In the genomic region with DNA sequence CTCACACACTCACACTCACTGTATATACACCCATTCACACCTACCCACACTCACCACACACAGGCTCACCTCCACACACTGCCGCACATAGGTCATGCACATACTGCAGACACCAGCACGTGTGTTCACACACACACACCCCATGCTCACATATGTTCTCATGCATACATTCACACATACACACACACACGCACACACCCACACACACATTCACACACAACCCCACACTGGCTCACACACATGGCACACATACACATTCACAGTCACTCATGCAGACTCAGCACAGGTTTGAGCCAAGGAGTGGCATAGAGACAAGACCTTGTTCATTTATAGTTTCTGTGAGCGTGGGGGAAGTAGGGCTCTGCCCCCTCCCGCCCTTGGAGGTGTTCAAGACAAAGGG, we compare ENCODE assay signal across 20 cellular contexts. TPM values are rescaled to one million over a fixed set of nuclear protein-coding genes. Genes with fewer than 3 reads are reported as not detected.
DNase-seq lines count a peak whose midpoint lies in the region; ATAC-seq and TF ChIP-seq lines count a peak whose summit lies in the region.
"Had no signal": no experiment of that assay in that cellular context is flagged by ENCODE, and none has a peak within 500 bp of the region (broad histone marks: within the 10 kb centered on the region; RNA-seq: fewer than 3 reads in every experiment).

No MANE protein-coding gene starts in this region.

- no peak for TF ChIP-seq RAD21 in IMR-90 (IDR thresholded peaks at IDR 0.05; ENCODE audit: low read length)

- no peak overlapping the region for H4K5ac ChIP-seq in IMR-90 (ENCODE audit: low read depth, low read length)

- no peak overlapping the region for H4K8ac ChIP-seq in IMR-90 (ENCODE audit: low read depth in 2 of 2, low read length in 2 of 2)

- peaks cover 5% of the 10 kb centered on the region; the same call in 1 of the 2 replicates for H3K9me1 ChIP-seq in IMR-90 (ENCODE audit: insufficient read depth, low read length)

- no peak overlapping the region for H3K23ac ChIP-seq in IMR-90 (ENCODE audit: low read depth, low read length)

- ATAC-seq in DND-41 (ENCODE audit: insufficient read depth, low read depth) (peak; percentile 27; the same call in 1 of the 3 replicates), IMR-90 (ENCODE audit: low read depth) (no peak), mucosa of descending colon (peak; percentile 15), GM19467 (IDR thresholded peaks at IDR 0.05; ENCODE audit: unreplicated experiment) (no peak), foreskin keratinocyte (no peak)
- peak; percentile 32 for ATAC-seq in stimulated activated naive CD8-positive, alpha-beta T cell treated with anti-CD3 and anti-CD28 coated beads, Interleukin-15, amount 100 ng/mL, for 72 hours

- WGBS in IMR-90 (ENCODE audit: extremely low coverage in 2 of 2, insufficient read length in 1 of 2), 2 experiments, result 90% methylated on average over 2 of the region's 5 CpGs; no CpG with 5 or more reads in 1 of the 2 experiments

- no peak overlapping the region for H3K9ac ChIP-seq in DND-41 (ENCODE audit: low read depth, low read length)
- H3K9ac ChIP-seq in IMR-90 (ENCODE audit: low read depth, low read length), result no peak overlapping the region
- H3K9ac ChIP-seq: GM23248 had no signal

- in situ Hi-C loops in IMR-90 (cut with MboI; ENCODE audit: low sequenced_read_pairs), result no loop called here

- TF ChIP-seq CTCF in DND-41 (IDR thresholded peaks at IDR 0.05; ENCODE audit: borderline replicate concordance, extremely low read depth, low read length, poor library complexity, severe bottlenecking) (no peak), IMR-90 (conservative IDR thresholded peaks at IDR 0.05; ENCODE audit: low read depth, low read length) (no peak), mucosa of descending colon (IDR thresholded peaks at IDR 0.05) (no peak), foreskin keratinocyte (conservative IDR thresholded peaks at IDR 0.05) (no peak)

- TF ChIP-seq POLR2A in IMR-90 (IDR thresholded peaks at IDR 0.05; ENCODE audit: low read depth, low read length), result no peak

- CTCF ChIA-PET in IMR-90 (lab: Yijun Ruan, JAX), result no interaction called here

- H3K4ac ChIP-seq in IMR-90 (ENCODE audit: low read depth, low read length), result no peak overlapping the region

- H3K4me3 ChIP-seq in DND-41 (ENCODE audit: low read depth in 1 of 2, low read length in 2 of 2), result no peak overlapping the region
- no peak overlapping the region for H3K4me3 ChIP-seq in IMR-90 (ENCODE audit: insufficient read depth, low read depth, low read length)
- no peak overlapping the region for H3K4me3 ChIP-seq in mucosa of descending colon
- H3K4me3 ChIP-seq: GM23248, SJCRH30 had no signal

- no peak overlapping the region for H2AK5ac ChIP-seq in IMR-90 (ENCODE audit: low read depth, low read length)

- no peak overlapping the region for H2BK5ac ChIP-seq in IMR-90 (ENCODE audit: low read depth, low read length, poor library complexity, severe bottlenecking)

- no peak overlapping the region for H3K18ac ChIP-seq in IMR-90 (ENCODE audit: low read depth, low read length)

- H3K56ac ChIP-seq in IMR-90 (ENCODE audit: extremely low read depth, insufficient read depth, low read length), result no peak overlapping the region

- H3K4me1 ChIP-seq in DND-41 (ENCODE audit: insufficient read depth, low read length) (no peaks in the 10 kb centered on the region), IMR-90 (ENCODE audit: control insufficient read depth, insufficient read depth, low read length) (peaks cover 3% of the 10 kb centered on the region; the same call in 1 of the 2 replicates), mucosa of descending colon (ENCODE audit: low read depth) (no peaks in the 10 kb centered on the region), foreskin keratinocyte (no peaks in the 10 kb centered on the region)
- H3K4me1 ChIP-seq: BE2C, SJCRH30 had no signal

- no peaks in the 10 kb centered on the region for H3K9me3 Mint-ChIP-seq in stimulated activated naive CD8-positive, alpha-beta T cell treated with anti-CD3 and anti-CD28 coated beads, Interleukin-15, amount 100 ng/mL, for 72 hours
- H3K9me3 Mint-ChIP-seq: CD4-positive, CD25-positive, alpha-beta regulatory T cell had no signal

- H3K4me1 Mint-ChIP-seq in stimulated activated naive CD8-positive, alpha-beta T cell treated with anti-CD3 and anti-CD28 coated beads, Interleukin-15, amount 100 ng/mL, for 72 hours, result peaks cover 10% of the 10 kb centered on the region

- POLR2A ChIA-PET in IMR-90 (lab: Charles Lee; ENCODE audit: unreplicated experiment), result no interaction called here

- dilution Hi-C loops in IMR-90 (cut with HindIII; ENCODE audit: low sequenced_read_pairs, unreplicated experiment), result no loop called here

- DNase-seq in DND-41 (no peak), IMR-90 (no peak), mucosa of descending colon (no peak), NCI-H2171 treated with DMSO at 0.1 percent for 48 hours (lab: John Stamatoyannopoulos, UW) (no peak), foreskin keratinocyte (no peak)
- no peak for DNase-seq in stimulated activated naive CD8-positive, alpha-beta T cell treated with anti-CD3 and anti-CD28 coated beads, Interleukin-15, amount 100 ng/mL, for 72 hours
- DNase-seq: BE2C; CD4-positive, CD25-positive, alpha-beta regulatory T cell; GM23248; HCEC 1CT; NCI-H1105; NCI-H146; NCI-H2029; NCI-H345; NCI-H524; NCI-H774; NK-92 treated with Interleukin-12 subunit alpha and Interleukin-12 subunit beta, amount 100 ng/mL, for 24 hours; SJCRH30 had no signal

- no peak overlapping the region for H4K91ac ChIP-seq in IMR-90 (ENCODE audit: insufficient read depth, low read depth, low read length)

- H3K27me3 Mint-ChIP-seq in stimulated activated naive CD8-positive, alpha-beta T cell treated with anti-CD3 and anti-CD28 coated beads, Interleukin-15, amount 100 ng/mL, for 72 hours, result no peaks in the 10 kb centered on the region
- H3K27me3 Mint-ChIP-seq: CD4-positive, CD25-positive, alpha-beta regulatory T cell had no signal

- H3K14ac ChIP-seq in IMR-90 (replicated peaks; ENCODE audit: low read depth, low read length), result no peak overlapping the region

- no peaks in the 10 kb centered on the region for H4K20me1 ChIP-seq in DND-41 (ENCODE audit: insufficient read depth, low read length)
- H4K20me1 ChIP-seq in IMR-90 (ENCODE audit: insufficient read depth, low read length), result no peaks in the 10 kb centered on the region

- no peak overlapping the region for H3K4me2 ChIP-seq in DND-41 (ENCODE audit: insufficient read depth, low read length)
- no peak overlapping the region for H3K4me2 ChIP-seq in IMR-90 (ENCODE audit: low read depth, low read length)

- H3K4me3 Mint-ChIP-seq in stimulated activated naive CD8-positive, alpha-beta T cell treated with anti-CD3 and anti-CD28 coated beads, Interleukin-15, amount 100 ng/mL, for 72 hours, result no peak overlapping the region
- H3K4me3 Mint-ChIP-seq: CD4-positive, CD25-positive, alpha-beta regulatory T cell had no signal

- H2BK20ac ChIP-seq in IMR-90 (ENCODE audit: low read depth, low read length), result no peak overlapping the region

- no TSS peak for BruUV-seq in IMR-90 (replicated peaks; lab: Mats Ljungman, UMichigan)

- H2BK120ac ChIP-seq in IMR-90 (ENCODE audit: low read depth, low read length), result no peak overlapping the region

- peak overlapping the region; percentile 3 for H2AK9ac ChIP-seq in IMR-90 (replicated peaks; ENCODE audit: low read depth, low read length, poor library complexity)

- no peaks in the 10 kb centered on the region for H3K79me1 ChIP-seq in IMR-90 (ENCODE audit: low read depth in 1 of 2, low read length in 2 of 2)

- H3K27me3 ChIP-seq in DND-41 (ENCODE audit: insufficient read depth, low read length, poor library complexity) (no peaks in the 10 kb centered on the region), IMR-90 (ENCODE audit: control insufficient read depth, insufficient read depth, low read length) (no peaks in the 10 kb centered on the region), foreskin keratinocyte (peaks cover 5% of the 10 kb centered on the region)
- H3K27me3 ChIP-seq: BE2C, SJCRH30 had no signal

- H2AFZ ChIP-seq in DND-41 (ENCODE audit: low read depth, low read length) (no peak overlapping the region), IMR-90 (replicated peaks; ENCODE audit: low read length, poor library complexity) (no peak overlapping the region)
- H2AFZ ChIP-seq: GM23248 had no signal

- no peak overlapping the region; the same call in 2 of the 3 replicates for H2BK15ac ChIP-seq in IMR-90 (ENCODE audit: low read depth, low read length)

- H3K27ac ChIP-seq in DND-41 (ENCODE audit: low read length) (no peak overlapping the region), IMR-90 (ENCODE audit: insufficient read depth, low read length) (no peak overlapping the region), foreskin keratinocyte (no peak overlapping the region)
- H3K27ac ChIP-seq: GM23248, HL-60, SJCRH30 had no signal

- H3K9me3 ChIP-seq in DND-41 (ENCODE audit: insufficient read depth, low read length, severe bottlenecking) (no peaks in the 10 kb centered on the region), IMR-90 (ENCODE audit: control insufficient read depth, insufficient read depth, low read length) (no peaks in the 10 kb centered on the region), mucosa of descending colon (no peaks in the 10 kb centered on the region)
- H3K9me3 ChIP-seq: BE2C, SJCRH30 had no signal

- intact Hi-C loops in IMR-90 (cut with micrococcal nuclease), result no loop called here
- intact Hi-C loops in mucosa of descending colon (cut with DNase I, micrococcal nuclease), result no loop called here

- H3K27ac Mint-ChIP-seq in stimulated activated naive CD8-positive, alpha-beta T cell treated with anti-CD3 and anti-CD28 coated beads, Interleukin-15, amount 100 ng/mL, for 72 hours, result no peak overlapping the region

- H3K79me2 ChIP-seq in DND-41 (ENCODE audit: insufficient read depth, low read length), result no peaks in the 10 kb centered on the region

- H3K36me3 ChIP-seq in DND-41 (ENCODE audit: insufficient read depth, low read length), result no peaks in the 10 kb centered on the region
- H3K36me3 ChIP-seq in IMR-90 (ENCODE audit: control insufficient read depth, insufficient read depth, low read length), result no peaks in the 10 kb centered on the region
- H3K36me3 ChIP-seq in mucosa of descending colon (ENCODE audit: low read depth), result no peaks in the 10 kb centered on the region
- H3K36me3 ChIP-seq: BE2C, SJCRH30 had no signal

TF ChIP-seq in IMR-90, 13 proteins besides CTCF, POLR2A, EP300 and RAD21 (continues in another document):
- TF ChIP-seq FOS (IDR thresholded peaks at IDR 0.05; ENCODE audit: low read depth, low read length), result no peak

RNA-seq across cellular contexts. Expression of a gene that starts 41.1 kb away (rescaled TPM):
- total RNA-seq in IMR-90 (2012; rRNA removed) (8.4 and 17.8 TPM in 2 replicates), mucosa of descending colon (10 to 100 TPM; 20.8 to 43.5 (median 29.2) TPM), foreskin keratinocyte (19.7 and 22.1 TPM in 2 replicates)
- polyA plus RNA-seq in IMR-90 (2012; rRNA removed) (4.2 and 5.4 TPM in 2 replicates), foreskin keratinocyte (6.0 and 6.2 TPM in 2 replicates)
- 3.2 and 4.6 TPM in 2 replicates for polyA plus RNA-seq in IMR-90 (2012; cell fraction: cytosol; rRNA removed)
- polyA plus RNA-seq in IMR-90 (2012; cell fraction: nucleus; rRNA removed; ENCODE audit: low replicate concordance), result 3.9 and 4.3 TPM in 2 replicates

RNA-seq across cellular contexts. Expression of a gene that starts 55.3 kb away (rescaled TPM):
- 26.0 and 35.0 TPM in 2 replicates for total RNA-seq in IMR-90 (2012; rRNA removed)
- 8.8 and 9.9 TPM in 2 replicates for polyA plus RNA-seq in IMR-90 (2012; rRNA removed)
- polyA plus RNA-seq in IMR-90 (2012; cell fraction: cytosol; rRNA removed), result 2.7 and 6.4 TPM in 2 replicates
- 0.98 and 2.7 TPM in 2 replicates for polyA plus RNA-seq in IMR-90 (2012; cell fraction: nucleus; rRNA removed; ENCODE audit: low replicate concordance)
- total RNA-seq in mucosa of descending colon, result 10 to 100 TPM in 1 of 3 donors, 1 to 10 TPM in 2; 1.2 to 12.7 (median 2.5) TPM
- 24.1 and 31.1 TPM in 2 replicates for total RNA-seq in foreskin keratinocyte
- polyA plus RNA-seq in foreskin keratinocyte, result 11.0 and 16.1 TPM in 2 replicates

Comparison
In these comparisons a context has a peak if more than half of its experiments do, and no peak if none do; other contexts are left out.
1. ATAC-seq: peak in DND-41 (single experiment), mucosa of descending colon (single experiment) and stimulated activated naive CD8-positive, alpha-beta T cell treated with anti-CD3 and anti-CD28 coated beads, Interleukin-15, amount 100 ng/mL, for 72 hours (single experiment); none in IMR-90 (single experiment), GM19467 (single experiment) and foreskin keratinocyte (single experiment).